8 cellular contexts compared by ENCODE assay signal in the genomic region with DNA sequence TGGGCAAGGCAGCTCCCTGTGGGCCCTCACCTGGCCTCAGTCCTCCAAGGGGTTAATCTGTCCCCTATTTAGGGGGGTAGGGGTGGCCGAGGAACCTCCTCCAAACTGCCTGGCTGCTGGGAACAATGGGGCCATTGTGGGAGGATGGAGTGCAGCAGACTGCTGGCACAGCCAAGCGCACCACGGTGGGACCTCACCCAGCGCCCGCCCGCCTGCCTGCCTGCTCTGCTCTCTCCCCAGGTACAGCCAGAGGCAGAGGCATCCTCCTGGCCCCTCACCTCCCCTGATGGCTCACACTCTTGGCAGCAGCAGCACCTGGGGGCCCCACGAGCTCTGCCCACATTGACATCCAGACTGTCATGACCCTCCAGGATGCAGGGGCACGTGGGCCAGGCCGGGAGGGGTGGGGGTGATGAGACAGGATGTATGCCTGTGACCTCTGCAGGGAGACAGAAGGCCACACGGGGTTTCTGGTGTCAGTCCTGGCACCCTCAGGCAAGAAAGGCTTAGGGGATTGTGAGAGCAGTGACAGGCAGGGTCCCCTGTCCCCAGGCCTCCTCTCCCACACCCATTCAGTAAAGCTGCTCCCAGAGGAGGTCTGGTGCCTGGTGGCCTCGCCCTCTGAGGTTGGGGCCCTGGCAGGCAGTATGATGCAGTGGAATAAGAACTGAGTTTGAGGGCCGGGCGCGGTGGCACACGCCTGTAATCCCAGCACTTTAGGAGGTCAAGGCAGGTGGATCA. TPM values are rescaled to one million over a fixed set of nuclear protein-coding genes. Genes with fewer than 3 reads are reported as not detected.
DNase-seq lines count a peak whose midpoint lies in the region; ATAC-seq, FAIRE-seq and TF ChIP-seq lines count a peak whose summit lies in the region.

No MANE protein-coding gene starts in this region.

- CTCF ChIA-PET in K562 (lab: Yijun Ruan, JAX; ENCODE audit: low intra/inter-chr PET ratio): no interaction called here

- no peak for TF ChIP-seq POLR2A in K562 (conservative IDR thresholded peaks at IDR 0.05)

- H3K9ac ChIP-seq in GM23248: peak overlapping the region; percentile 90
- peak overlapping the region in 1 of 2 experiments; percentile 38; a peak in 2 of 4 replicates for H3K9ac ChIP-seq in K562 (ENCODE audit: insufficient read depth in 1 of 2, low read depth in 2 of 2, low read length in 2 of 2)
- peak overlapping the region; percentile 20 for H3K9ac ChIP-seq in mesendoderm (ENCODE audit: low read length)

- no peak overlapping the region for H2AFZ ChIP-seq in GM23248
- H2AFZ ChIP-seq in K562 (ENCODE audit: low read depth, low read length): no peak overlapping the region

- no peak overlapping the region for H2BK15ac ChIP-seq in mesendoderm (replicated peaks; ENCODE audit: low read depth)

- ATAC-seq in K562: no peak

- peak overlapping the region; percentile 78 for H3K18ac ChIP-seq in mesendoderm (ENCODE audit: low read length)

- H3F3A ChIP-seq in GM23248 (ENCODE audit: insufficient read depth): peaks cover 55% of the 10 kb centered on the region

- TF ChIP-seq RAD21 in K562 (CRISPR knock-in tag; conservative IDR thresholded peaks at IDR 0.05 in 1 of 2, IDR thresholded peaks at IDR 0.05 in 1 of 2): no peak

- intact Hi-C loops in K562 (cut with micrococcal nuclease): loop anchor here (5.0 kb wide), 2 partner anchors 188 to 403 kb away; a partner anchor contains a TSS

- WGBS in GM23248 (ENCODE audit: low coverage in 1 of 2, low lambda C conversion rate in 2 of 2, missing lambda C conversion rate in 2 of 2), 2 experiments: 47 to 55% methylated on average over 11 to 15 of the region's 15 CpGs
- WGBS in K562 (ENCODE audit: insufficient coverage, low coverage, missing lambda C conversion rate): 82% methylated on average over 9 of the region's 15 CpGs
- no CpG with 5 or more reads among the region's 15 CpGs for WGBS in mesendoderm (ENCODE audit: extremely low coverage, insufficient coverage, low lambda C conversion rate)

- no peak overlapping the region for H2BK120ac ChIP-seq in mesendoderm (ENCODE audit: low read depth, low read length)

- no peak overlapping the region for H4K5ac ChIP-seq in mesendoderm (ENCODE audit: low read length)

- H3K9me3 ChIP-seq in GM23248 (ENCODE audit: low read depth) (no peaks in the 10 kb centered on the region), K562 (replicated peaks; ENCODE audit: control insufficient read depth, insufficient read depth, low read depth, low read length) (no peaks in the 10 kb centered on the region; the same call in 1 of the 2 replicates)

- H3K4me3 ChIP-seq in GM23248: no peak overlapping the region
- no peak overlapping the region for H3K4me3 ChIP-seq in K562
- no peak overlapping the region for H3K4me3 ChIP-seq in mesendoderm (ENCODE audit: low read length)

- H2AK5ac ChIP-seq in mesendoderm (ENCODE audit: low read length): peak overlapping the region; percentile 59

- in situ Hi-C loops in GM23248 (cut with MboI) (no loop called here), SK-MEL-5 (cut with HindIII; ENCODE audit: low pct_unique_long_range_greater_than_20kb, low sequenced_read_pairs) (no loop called here), K562 (cut with MboI) (no loop called here)

- no TSS peak for BruUV-seq in K562 (replicated peaks; lab: Mats Ljungman, UMichigan)

- no peaks in the 10 kb centered on the region for H3K9me2 ChIP-seq in GM23248 (ENCODE audit: insufficient read depth)

- H3K36me3 ChIP-seq in GM23248 (ENCODE audit: low read depth) (no peaks in the 10 kb centered on the region), K562 (ENCODE audit: control insufficient read depth, insufficient read depth, low read length) (no peaks in the 10 kb centered on the region), mesendoderm (ENCODE audit: control insufficient read depth, insufficient read depth, low read length) (no peaks in the 10 kb centered on the region)

- H3K9me1 ChIP-seq in K562 (ENCODE audit: control insufficient read depth, insufficient read depth, low read length): peaks cover 5% of the 10 kb centered on the region

- no peaks in the 10 kb centered on the region for H3K27me3 ChIP-seq in GM23248 (replicated peaks; ENCODE audit: insufficient read depth)
- no peaks in the 10 kb centered on the region; a peak in 1 of 5 replicates for H3K27me3 ChIP-seq in K562 (ENCODE audit: control insufficient read depth in 2 of 2, insufficient read depth in 2 of 2, low read length in 2 of 2)
- no peaks in the 10 kb centered on the region for H3K27me3 ChIP-seq in mesendoderm (ENCODE audit: insufficient read depth, low read length, poor library complexity)

- FAIRE-seq in K562 (lab: Jason Lieb, UNC) (no peak), frontal cortex (lab: Jason Lieb, UNC) (no peak)

- no peak for TF ChIP-seq EP300 in K562 (IDR thresholded peaks at IDR 0.05; ENCODE audit: low read length)

- H3K4me2 ChIP-seq in GM23248 (ENCODE audit: unreplicated experiment) (peak overlapping the region; percentile 20), K562 (ENCODE audit: insufficient read depth, low read length) (no peak overlapping the region), mesendoderm (ENCODE audit: low read length) (no peak overlapping the region)

- H3K4me1 ChIP-seq in GM23248 (ENCODE audit: insufficient read depth) (peaks cover 83% of the 10 kb centered on the region), K562 (replicated peaks in 1 of 2; ENCODE audit: control insufficient read depth in 2 of 2, insufficient read depth in 2 of 2, low read length in 2 of 2) (peaks cover 65 to 85% of the 10 kb centered on the region in 2 experiments), mesendoderm (ENCODE audit: control insufficient read depth, low read depth, low read length) (peaks cover 62% of the 10 kb centered on the region)

- H3K79me1 ChIP-seq in mesendoderm (ENCODE audit: low read length): peaks cover 26% of the 10 kb centered on the region

- H2BK5ac ChIP-seq in mesendoderm (ENCODE audit: low read length): peak overlapping the region; percentile 54

- DNase-seq in GM23248 (no peak), SK-MEL-5 (ENCODE audit: low read depth, low spot score) (peak; percentile 71), K562 (ENCODE audit: extremely low read depth in 1 of 4, low spot score in 3 of 4) (no peak), mesendoderm (peak; percentile 51), frontal cortex (ENCODE audit: low spot score in 2 of 2) (no peak), OCI-M2 (lab: John Stamatoyannopoulos, UW; ENCODE audit: unreplicated experiment) (no peak), DMS79 treated with DMSO at 0.1 percent for 48 hours (lab: John Stamatoyannopoulos, UW) (no peak)

- peak overlapping the region; percentile 81 for H3K56ac ChIP-seq in mesendoderm (ENCODE audit: low read length)

- POLR2A ChIA-PET in K562 (lab: Yijun Ruan, JAX): interaction anchor here (0.6 to 4.5 kb wide), 4 partner anchors 9 to 124 kb away, joined by 3 to 16 read pairs (median 5); a partner anchor contains a TSS

- peaks cover 67% of the 10 kb centered on the region for H3K79me2 ChIP-seq in GM23248 (ENCODE audit: insufficient read depth)
- H3K79me2 ChIP-seq in K562 (ENCODE audit: control insufficient read depth, insufficient read depth, low read length): peaks cover 48% of the 10 kb centered on the region
- peaks cover 46% of the 10 kb centered on the region for H3K79me2 ChIP-seq in mesendoderm (ENCODE audit: control insufficient read depth, insufficient read depth, low read length)

- H3K23ac ChIP-seq in mesendoderm (ENCODE audit: low read length): no peak overlapping the region

- H4K20me1 ChIP-seq in GM23248 (ENCODE audit: insufficient read depth): no peaks in the 10 kb centered on the region
- H4K20me1 ChIP-seq in K562 (replicated peaks; ENCODE audit: control insufficient read depth, insufficient read depth, low read length): no peaks in the 10 kb centered on the region

- peak overlapping the region; percentile 99 for H3K27ac ChIP-seq in GM23248
- H3K27ac ChIP-seq in K562 (ENCODE audit: extremely low read depth, low read depth, low read length): peak overlapping the region; percentile 37; the same call in 2 of the 3 replicates
- peak overlapping the region; percentile 80 for H3K27ac ChIP-seq in mesendoderm (ENCODE audit: low read depth, low read length)
- H3K27ac ChIP-seq in temporal lobe (ENCODE audit: low read depth, low read length): peak overlapping the region; percentile 72

- TF ChIP-seq CTCF in K562 (IDR thresholded peaks at IDR 0.05 in 2 of 3, conservative IDR thresholded peaks at IDR 0.05 in 1 of 3; ENCODE audit: insufficient read depth in 2 of 3, low read depth in 1 of 3, low read length in 3 of 3): no peak

- H3K4ac ChIP-seq in mesendoderm (ENCODE audit: low read depth, low read length): no peak overlapping the region

- no peak overlapping the region for H4K8ac ChIP-seq in mesendoderm (ENCODE audit: low read depth, low read length)

RNA-seq across cellular contexts. Expression of a gene that starts 11.4 kb away (rescaled TPM):
- total RNA-seq in GM23248 (2014; rRNA removed; shearing (Covaris generic)): 13.9 and 17.6 TPM in 2 replicates
- polyA plus RNA-seq in GM23248 (2016; fragmentation: Nextera tagmentation; extraction: Ambion mirVana): 7.2 TPM in 2 replicates
- total RNA-seq in SK-MEL-5 (2014; rRNA removed; shearing (Covaris generic)): 2.9 and 6.0 TPM in 2 replicates
- polyA plus RNA-seq in SK-MEL-5 (2015; cell fraction: cytosol; rRNA removed): 12.2 and 20.7 TPM in 2 replicates
- 8.3 and 9.3 TPM in 2 replicates for polyA plus RNA-seq in SK-MEL-5 (2015; cell fraction: nucleus; rRNA removed)
- 10.2 and 17.0 TPM in 2 replicates for total RNA-seq in K562 (2011; cell fraction: chromatin; rRNA removed; ENCODE audit: low replicate concordance)
- total RNA-seq in K562 (2011; cell fraction: nucleolus; rRNA removed): 8.0 and 8.2 TPM in 2 replicates
- 8.4 and 9.2 TPM in 2 replicates for total RNA-seq in K562 (2011; cell fraction: nucleoplasm; rRNA removed)
- total RNA-seq in K562 (2014; rRNA removed): 2.6 and 3.3 TPM in 2 replicates
- 0.38 and 0.76 TPM in 2 replicates for total RNA-seq in K562 (2014; rRNA removed; fragmentation: Illumina TruSeq; extraction: Trizol)
- total RNA-seq in K562 (2015; rRNA removed; fragmentation: Illumina TruSeq; extraction: Trizol): 2.2 and 2.5 TPM in 2 replicates
- total RNA-seq in K562 (2021): 14.6 and 17.9 TPM in 2 replicates
- polyA plus RNA-seq in K562 (2011; rRNA removed): 0.61 and 1.3 TPM in 2 replicates
- polyA plus RNA-seq in K562 (2011; cell fraction: cytosol; rRNA removed): 0.52 and 2.5 TPM in 2 replicates
- 6.3 and 14.0 TPM in 2 replicates for polyA plus RNA-seq in K562 (2011; cell fraction: nucleus; rRNA removed)
- 9.7 and 9.9 TPM in 2 replicates for polyA plus RNA-seq in K562 (2012)
- polyA plus RNA-seq in K562 (2014; fragmentation: Illumina TruSeq; extraction: Trizol): 7.6 and 10.1 TPM in 2 replicates
- polyA plus RNA-seq in K562 (2014; fragmentation: Nextera tagmentation; extraction: Ambion mirVana): under 1 TPM; 0.01 to 0.03 TPM
- 4.8 and 5.3 TPM in 2 replicates for polyA plus RNA-seq in K562 (2014; rRNA removed)
- 0.33 and 0.60 TPM in 2 replicates for polyA minus RNA-seq in K562 (2011; rRNA and poly(A)+ RNA removed)
- polyA minus RNA-seq in K562 (2011; cell fraction: cytosol; rRNA and poly(A)+ RNA removed): 4.6 and 5.6 TPM in 2 replicates
- 3.8 and 4.8 TPM in 2 replicates for polyA minus RNA-seq in K562 (2011; cell fraction: nucleus; rRNA and poly(A)+ RNA removed)
- 65.1 TPM for polyA plus RNA-seq in mesendoderm (2013, experiment 1 of 2)
- 69.1 TPM for polyA plus RNA-seq in mesendoderm (2013, experiment 2 of 2)
- total RNA-seq in temporal lobe: 19.9 TPM
- 8.6 TPM for total RNA-seq in frontal cortex

RNA-seq across cellular contexts. Expression of a gene that starts 30.7 kb away (rescaled TPM):
- total RNA-seq in GM23248 (2014; rRNA removed; shearing (Covaris generic)): not detected in 2 replicates
- polyA plus RNA-seq in GM23248 (2016; fragmentation: Nextera tagmentation; extraction: Ambion mirVana): not detected in 2 replicates
- not detected in 2 replicates for total RNA-seq in SK-MEL-5 (2014; rRNA removed; shearing (Covaris generic))
- not detected in 2 replicates for polyA plus RNA-seq in SK-MEL-5 (2015; cell fraction: cytosol; rRNA removed)
- not detected in 2 replicates for polyA plus RNA-seq in SK-MEL-5 (2015; cell fraction: nucleus; rRNA removed)
- total RNA-seq in K562 (2011; cell fraction: chromatin; rRNA removed; ENCODE audit: low replicate concordance): not detected in 2 replicates
- not detected in 2 replicates for total RNA-seq in K562 (2011; cell fraction: nucleolus; rRNA removed)
- not detected in 2 replicates for total RNA-seq in K562 (2011; cell fraction: nucleoplasm; rRNA removed)
- total RNA-seq in K562 (2014; rRNA removed): not detected in 2 replicates
- not detected in 2 replicates for total RNA-seq in K562 (2014; rRNA removed; fragmentation: Illumina TruSeq; extraction: Trizol)
- total RNA-seq in K562 (2015; rRNA removed; fragmentation: Illumina TruSeq; extraction: Trizol): not detected in 2 replicates
- 0.04 TPM in 1 of 2 replicates, not detected in the other for total RNA-seq in K562 (2021)
- not detected in 2 replicates for polyA plus RNA-seq in K562 (2011; rRNA removed)
- 0.03 TPM in 1 of 2 replicates, not detected in the other for polyA plus RNA-seq in K562 (2011; cell fraction: cytosol; rRNA removed)
- polyA plus RNA-seq in K562 (2011; cell fraction: nucleus; rRNA removed): not detected in 2 replicates
- not detected in 2 replicates for polyA plus RNA-seq in K562 (2012)
- not detected in 2 replicates for polyA plus RNA-seq in K562 (2014; fragmentation: Illumina TruSeq; extraction: Trizol)
- polyA plus RNA-seq in K562 (2014; fragmentation: Nextera tagmentation; extraction: Ambion mirVana): under 1 TPM; 0.03 to 0.06 TPM
- not detected in 2 replicates for polyA plus RNA-seq in K562 (2014; rRNA removed)
- polyA minus RNA-seq in K562 (2011; rRNA and poly(A)+ RNA removed): not detected in 2 replicates
- polyA minus RNA-seq in K562 (2011; cell fraction: cytosol; rRNA and poly(A)+ RNA removed): not detected in 2 replicates
- polyA minus RNA-seq in K562 (2011; cell fraction: nucleus; rRNA and poly(A)+ RNA removed): not detected in 2 replicates
- polyA plus RNA-seq in mesendoderm (2013, experiment 1 of 2): 0.80 TPM
- polyA plus RNA-seq in mesendoderm (2013, experiment 2 of 2): 0.70 TPM
- total RNA-seq in temporal lobe: not detected
- not detected for total RNA-seq in frontal cortex

RNA-seq across cellular contexts. Expression of a gene that starts 41.8 kb away (rescaled TPM):
- total RNA-seq in GM23248 (2014; rRNA removed; shearing (Covaris generic)): not detected in 2 replicates
- polyA plus RNA-seq in GM23248 (2016; fragmentation: Nextera tagmentation; extraction: Ambion mirVana): 0.27 and 0.28 TPM in 2 replicates
- not detected in 2 replicates for total RNA-seq in SK-MEL-5 (2014; rRNA removed; shearing (Covaris generic))
- polyA plus RNA-seq in SK-MEL-5 (2015; cell fraction: cytosol; rRNA removed): not detected in 2 replicates
- polyA plus RNA-seq in SK-MEL-5 (2015; cell fraction: nucleus; rRNA removed): not detected in 2 replicates
- total RNA-seq in K562 (2011; cell fraction: chromatin; rRNA removed; ENCODE audit: low replicate concordance): not detected in 2 replicates
- total RNA-seq in K562 (2011; cell fraction: nucleolus; rRNA removed): not detected in 2 replicates
- not detected in 2 replicates for total RNA-seq in K562 (2011; cell fraction: nucleoplasm; rRNA removed)
- total RNA-seq in K562 (2014; rRNA removed): not detected in 2 replicates
- total RNA-seq in K562 (2014; rRNA removed; fragmentation: Illumina TruSeq; extraction: Trizol): not detected in 2 replicates
- total RNA-seq in K562 (2015; rRNA removed; fragmentation: Illumina TruSeq; extraction: Trizol): not detected in 2 replicates
- not detected in 2 replicates for total RNA-seq in K562 (2021)
- not detected in 2 replicates for polyA plus RNA-seq in K562 (2011; rRNA removed)
- not detected in 2 replicates for polyA plus RNA-seq in K562 (2011; cell fraction: cytosol; rRNA removed)
- not detected in 2 replicates for polyA plus RNA-seq in K562 (2011; cell fraction: nucleus; rRNA removed)
- not detected in 2 replicates for polyA plus RNA-seq in K562 (2012)
- not detected in 2 replicates for polyA plus RNA-seq in K562 (2014; fragmentation: Illumina TruSeq; extraction: Trizol)
- not detected for polyA plus RNA-seq in K562 (2014; fragmentation: Nextera tagmentation; extraction: Ambion mirVana)
- polyA plus RNA-seq in K562 (2014; rRNA removed): not detected in 2 replicates
- polyA minus RNA-seq in K562 (2011; rRNA and poly(A)+ RNA removed): not detected in 2 replicates
- polyA minus RNA-seq in K562 (2011; cell fraction: cytosol; rRNA and poly(A)+ RNA removed): not detected in 2 replicates
- polyA minus RNA-seq in K562 (2011; cell fraction: nucleus; rRNA and poly(A)+ RNA removed): not detected in 2 replicates
- 0.31 TPM for polyA plus RNA-seq in mesendoderm (2013, experiment 1 of 2)
- polyA plus RNA-seq in mesendoderm (2013, experiment 2 of 2): 0.43 TPM
- not detected for total RNA-seq in temporal lobe
- total RNA-seq in frontal cortex: not detected

RNA-seq across cellular contexts. Expression of a gene that starts 57.2 kb away (rescaled TPM):
- not detected in 2 replicates for total RNA-seq in GM23248 (2014; rRNA removed; shearing (Covaris generic))
- polyA plus RNA-seq in GM23248 (2016; fragmentation: Nextera tagmentation; extraction: Ambion mirVana): not detected in 2 replicates
- total RNA-seq in SK-MEL-5 (2014; rRNA removed; shearing (Covaris generic)): not detected in 2 replicates
- not detected in 2 replicates for polyA plus RNA-seq in SK-MEL-5 (2015; cell fraction: cytosol; rRNA removed)
- not detected in 2 replicates for polyA plus RNA-seq in SK-MEL-5 (2015; cell fraction: nucleus; rRNA removed)
- not detected in 2 replicates for total RNA-seq in K562 (2011; cell fraction: chromatin; rRNA removed; ENCODE audit: low replicate concordance)
- total RNA-seq in K562 (2011; cell fraction: nucleolus; rRNA removed): not detected in 2 replicates
- total RNA-seq in K562 (2011; cell fraction: nucleoplasm; rRNA removed): not detected in 2 replicates
- not detected in 2 replicates for total RNA-seq in K562 (2014; rRNA removed)
- not detected in 2 replicates for total RNA-seq in K562 (2014; rRNA removed; fragmentation: Illumina TruSeq; extraction: Trizol)
- total RNA-seq in K562 (2015; rRNA removed; fragmentation: Illumina TruSeq; extraction: Trizol): not detected in 2 replicates
- not detected in 2 replicates for total RNA-seq in K562 (2021)
- not detected in 2 replicates for polyA plus RNA-seq in K562 (2011; rRNA removed)
- not detected in 2 replicates for polyA plus RNA-seq in K562 (2011; cell fraction: cytosol; rRNA removed)
- polyA plus RNA-seq in K562 (2011; cell fraction: nucleus; rRNA removed): not detected in 2 replicates
- polyA plus RNA-seq in K562 (2012): not detected in 2 replicates
- not detected in 2 replicates for polyA plus RNA-seq in K562 (2014; fragmentation: Illumina TruSeq; extraction: Trizol)
- polyA plus RNA-seq in K562 (2014; fragmentation: Nextera tagmentation; extraction: Ambion mirVana): not detected
- polyA plus RNA-seq in K562 (2014; rRNA removed): not detected in 2 replicates
- not detected in 2 replicates for polyA minus RNA-seq in K562 (2011; rRNA and poly(A)+ RNA removed)
- polyA minus RNA-seq in K562 (2011; cell fraction: cytosol; rRNA and poly(A)+ RNA removed): not detected in 2 replicates
- polyA minus RNA-seq in K562 (2011; cell fraction: nucleus; rRNA and poly(A)+ RNA removed): not detected in 2 replicates
- 0.04 TPM for polyA plus RNA-seq in mesendoderm (2013, experiment 1 of 2)
- not detected for polyA plus RNA-seq in mesendoderm (2013, experiment 2 of 2)
- total RNA-seq in temporal lobe: not detected
- not detected for total RNA-seq in frontal cortex

Comparison
In these comparisons a context has a peak if more than half of its experiments do, and no peak if none do; other contexts are left out.
1. DNase-seq: peak in SK-MEL-5 (single experiment) and mesendoderm (single experiment); none in GM23248 (single experiment), K562 (0 of 4), frontal cortex (0 of 2), OCI-M2 (single experiment) and DMS79 treated with DMSO at 0.1 percent for 48 hours (single experiment).
2. H3K27ac ChIP-seq: peak in every context shown above with its lines; median percentile 99 in GM23248; 80 in mesendoderm; 72 in temporal lobe; 37 in K562.